In genomic region chr7:102236592-102237287, GRCh38 we compare ENCODE assay signal across 8 cellular contexts. TPM values are rescaled to one million over a fixed set of nuclear protein-coding genes. Genes with fewer than 3 reads are reported as not detected.
DNase-seq lines count a peak whose midpoint lies in the region; ATAC-seq and TF ChIP-seq lines count a peak whose summit lies in the region.

No MANE protein-coding gene starts in this region.

- TF ChIP-seq CTCF in Peyer's patch (IDR thresholded peaks at IDR 0.05): peak; percentile 24 to 81 (median 72)

- H3K9me3 ChIP-seq in Peyer's patch: no peaks in the 10 kb centered on the region

- H3K27me3 Mint-ChIP-seq in activated naive CD4-positive, alpha-beta T cell treated with anti-CD3 and anti-CD28 coated beads for 36 hours (ENCODE audit: low read depth): no peaks in the 10 kb centered on the region

- H3K4me3 Mint-ChIP-seq in activated naive CD4-positive, alpha-beta T cell treated with anti-CD3 and anti-CD28 coated beads for 36 hours: no peak overlapping the region

- no peak overlapping the region for H3K27ac ChIP-seq in Peyer's patch

- no peak overlapping the region for H3K27ac Mint-ChIP-seq in activated naive CD4-positive, alpha-beta T cell treated with anti-CD3 and anti-CD28 coated beads for 36 hours

- CTCF ChIA-PET in activated naive CD4-positive, alpha-beta T cell treated with anti-CD3 and anti-CD28 coated beads for 36 hours (lab: Charles Lee): interaction anchor here (0.5 to 1.5 kb wide), 17 partner anchors 9 to 653 kb away, joined by 3 to 5 read pairs (median 3); no protein-coding TSS in a partner anchor

- no peaks in the 10 kb centered on the region for H3K9me3 Mint-ChIP-seq in activated naive CD4-positive, alpha-beta T cell treated with anti-CD3 and anti-CD28 coated beads for 36 hours

- H3K4me3 ChIP-seq in Peyer's patch: no peak overlapping the region

- H3K4me1 ChIP-seq in Peyer's patch: no peaks in the 10 kb centered on the region

- peak; percentile 95 for TF ChIP-seq RAD21 in Ishikawa (IDR thresholded peaks at IDR 0.05; ENCODE audit: low read depth)

- no peaks in the 10 kb centered on the region for H3K36me3 Mint-ChIP-seq in activated naive CD4-positive, alpha-beta T cell treated with anti-CD3 and anti-CD28 coated beads for 36 hours (ENCODE audit: low read depth)

- no peak for TF ChIP-seq EP300 in Ishikawa (IDR thresholded peaks at IDR 0.05; ENCODE audit: borderline replicate concordance)

- TF ChIP-seq POLR2A in Peyer's patch (IDR thresholded peaks at IDR 0.05): no peak

- H3K36me3 ChIP-seq in Peyer's patch: peaks cover 0 to 67% (median 0%) of the 10 kb centered on the region in 3 donors

- intact Hi-C loops in activated naive CD4-positive, alpha-beta T cell treated with anti-CD3 and anti-CD28 coated beads for 36 hours (cut with micrococcal nuclease): loop anchor here (1.0 to 2.0 kb wide), 4 partner anchors 422 to 693 kb away; no protein-coding TSS in a partner anchor

- no peaks in the 10 kb centered on the region for H3K4me1 Mint-ChIP-seq in activated naive CD4-positive, alpha-beta T cell treated with anti-CD3 and anti-CD28 coated beads for 36 hours (ENCODE audit: low read depth)

- H3K27me3 ChIP-seq in Peyer's patch: no peaks in the 10 kb centered on the region

- DNase-seq in DMS153 (lab: John Stamatoyannopoulos, UW) (peak; percentile 7), Peyer's patch (peak; percentile 47 to 73 (median 67)), globus pallidus (ENCODE audit: low spot score) (peak; percentile 64), pons (ENCODE audit: low spot score) (peak; percentile 53)
- DNase-seq in activated naive CD4-positive, alpha-beta T cell treated with anti-CD3 and anti-CD28 coated beads for 36 hours: peak; percentile 67

- ATAC-seq in GM21367 (IDR thresholded peaks at IDR 0.05; ENCODE audit: unreplicated experiment) (no peak), HG02623 (IDR thresholded peaks at IDR 0.05; ENCODE audit: unreplicated experiment) (no peak)

TF ChIP-seq in Ishikawa, 13 proteins besides CTCF, POLR2A, EP300 and RAD21:
- TF ChIP-seq, protein P1, sequence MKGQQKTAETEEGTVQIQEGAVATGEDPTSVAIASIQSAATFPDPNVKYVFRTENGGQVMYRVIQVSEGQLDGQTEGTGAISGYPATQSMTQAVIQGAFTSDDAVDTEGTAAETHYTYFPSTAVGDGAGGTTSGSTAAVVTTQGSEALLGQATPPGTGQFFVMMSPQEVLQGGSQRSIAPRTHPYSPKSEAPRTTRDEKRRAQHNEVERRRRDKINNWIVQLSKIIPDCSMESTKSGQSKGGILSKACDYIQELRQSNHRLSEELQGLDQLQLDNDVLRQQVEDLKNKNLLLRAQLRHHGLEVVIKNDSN (IDR thresholded peaks at IDR 0.05): no peak
- TF ChIP-seq, protein P2, sequence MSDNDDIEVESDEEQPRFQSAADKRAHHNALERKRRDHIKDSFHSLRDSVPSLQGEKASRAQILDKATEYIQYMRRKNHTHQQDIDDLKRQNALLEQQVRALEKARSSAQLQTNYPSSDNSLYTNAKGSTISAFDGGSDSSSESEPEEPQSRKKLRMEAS (IDR thresholded peaks at IDR 0.05): no peak

RNA-seq across cellular contexts. Expression of gene SH2B2, which starts 49.9 kb away (rescaled TPM):
- 10 to 100 TPM in 1 of 4 donors, 1 to 10 TPM in 3; 1.8 to 13.2 (median 2.7) TPM for total RNA-seq in Peyer's patch
- 1 to 10 TPM; 1.4 TPM for total RNA-seq in activated naive CD4-positive, alpha-beta T cell treated with anti-CD3 and anti-CD28 coated beads for 36 hours

Comparison
In these comparisons a context has a peak if more than half of its experiments do, and no peak if none do; other contexts are left out.
1. DNase-seq: peak in every context shown above with its lines; median percentile 67 in Peyer's patch; 67 in activated naive CD4-positive, alpha-beta T cell treated with anti-CD3 and anti-CD28 coated beads for 36 hours; 64 in globus pallidus; 53 in pons; 7 in DMS153.